ENCODE assay signal across 18 cellular contexts in genomic region chr16:11314309-11314894, GRCh38. TPM values are rescaled to one million over a fixed set of nuclear protein-coding genes. Genes with fewer than 3 reads are reported as not detected.
DNase-seq lines count a peak whose midpoint lies in the region; ATAC-seq and TF ChIP-seq lines count a peak whose summit lies in the region.
"Had no signal": no experiment of that assay in that cellular context is flagged by ENCODE, and none has a peak within 500 bp of the region (broad histone marks: within the 10 kb centered on the region; RNA-seq: fewer than 3 reads in every experiment).

No MANE protein-coding gene starts in this region.

- H2AFZ ChIP-seq in GM23338: no peak overlapping the region
- H2AFZ ChIP-seq: GM23248 had no signal

- H3K27me3 Mint-ChIP-seq in GM23338 (ENCODE audit: insufficient read depth, low read depth, poor library complexity): peaks cover 20% of the 10 kb centered on the region
- no peaks in the 10 kb centered on the region for H3K27me3 Mint-ChIP-seq in stimulated activated memory B cell treated with anti-CD40 and anti-IgM and Interleukin-4, amounts not matched to agents 10 μg/mL and 1 μg/mL and 100 μg/mL, for 72 hours

- TF ChIP-seq CTCF in GM23338 (conservative IDR thresholded peaks at IDR 0.05; ENCODE audit: low read depth in 2 of 2): no peak

- DNase-seq in GM23338 (ENCODE audit: low spot score) (no peak), NT2/D1 (ENCODE audit: low read depth, low spot score) (no peak), iPS DF 6.9 (ENCODE audit: low read depth, low spot score) (no peak), anterior cingulate cortex (lab: John Stamatoyannopoulos, UW) (no peak), left lobe of liver (ENCODE audit: low spot score) (no peak), DMS53 treated with DMSO at 0.1 percent for 48 hours (lab: John Stamatoyannopoulos, UW; ENCODE audit: unreplicated experiment) (no peak)
- DNase-seq: DMS79, GM23248, KBM-7, NCI-H1048, NCI-H2107, NCI-H345, NCI-H69, PC-3 had no signal

- H3K9me2 ChIP-seq in GM23338 (ENCODE audit: insufficient read depth): no peaks in the 10 kb centered on the region; the same call in 1 of the 2 replicates

- peaks cover 8% of the 10 kb centered on the region; the same call in 1 of the 2 replicates for H3K79me2 ChIP-seq in GM23338 (replicated peaks; ENCODE audit: insufficient read depth)

- H3K27ac ChIP-seq in GM23338 (ENCODE audit: low read depth) (peak overlapping the region; percentile 100), iPS DF 6.9 (ENCODE audit: low read length) (peak overlapping the region; percentile 52)
- H3K27ac ChIP-seq: GM23248 had no signal

- peaks cover 52% of the 10 kb centered on the region for H3K4me1 Mint-ChIP-seq in GM23338
- H3K4me1 Mint-ChIP-seq in stimulated activated memory B cell treated with anti-CD40 and anti-IgM and Interleukin-4, amounts not matched to agents 10 μg/mL and 1 μg/mL and 100 μg/mL, for 72 hours: peaks cover 63% of the 10 kb centered on the region

- no peaks in the 10 kb centered on the region for H3K9me3 Mint-ChIP-seq in GM23338
- H3K9me3 Mint-ChIP-seq in stimulated activated memory B cell treated with anti-CD40 and anti-IgM and Interleukin-4, amounts not matched to agents 10 μg/mL and 1 μg/mL and 100 μg/mL, for 72 hours: no peaks in the 10 kb centered on the region

- no CpG with 5 or more reads among the region's 8 CpGs for WGBS in iPS DF 6.9 (ENCODE audit: insufficient coverage, insufficient read length)

- no peak overlapping the region; the same call in 2 of the 3 replicates for H3K4me3 Mint-ChIP-seq in GM23338
- H3K4me3 Mint-ChIP-seq in stimulated activated memory B cell treated with anti-CD40 and anti-IgM and Interleukin-4, amounts not matched to agents 10 μg/mL and 1 μg/mL and 100 μg/mL, for 72 hours: no peak overlapping the region

- H3K9me3 ChIP-seq in NT2/D1 (ENCODE audit: insufficient read depth, low read length) (no peaks in the 10 kb centered on the region), iPS DF 6.9 (ENCODE audit: control insufficient read depth, insufficient read depth, low read length) (no peaks in the 10 kb centered on the region)

- H4K20me1 ChIP-seq in GM23338 (replicated peaks; ENCODE audit: insufficient read depth): no peaks in the 10 kb centered on the region

- H3K27ac Mint-ChIP-seq in GM23338: peak overlapping the region; percentile 97
- H3K27ac Mint-ChIP-seq in stimulated activated memory B cell treated with anti-CD40 and anti-IgM and Interleukin-4, amounts not matched to agents 10 μg/mL and 1 μg/mL and 100 μg/mL, for 72 hours: peak overlapping the region; percentile 33

- H3K4me2 ChIP-seq in GM23338: peak overlapping the region; percentile 42

- H3K4me1 ChIP-seq in GM23338 (ENCODE audit: insufficient read depth) (peaks cover 60% of the 10 kb centered on the region), NT2/D1 (ENCODE audit: insufficient read depth, insufficient read length) (peaks cover 28% of the 10 kb centered on the region), iPS DF 6.9 (ENCODE audit: control insufficient read depth, insufficient read depth, low read length) (peaks cover 20% of the 10 kb centered on the region)

- H3K4me3 ChIP-seq in GM23338 (no peak overlapping the region), NT2/D1 (ENCODE audit: insufficient read length, low read depth) (no peak overlapping the region), iPS DF 6.9 (ENCODE audit: low read length) (no peak overlapping the region)
- H3K4me3 ChIP-seq: GM23248 had no signal

- H3K27me3 ChIP-seq in GM23338 (ENCODE audit: insufficient read depth) (no peaks in the 10 kb centered on the region), NT2/D1 (ENCODE audit: insufficient read depth, insufficient read length) (no peaks in the 10 kb centered on the region), iPS DF 6.9 (ENCODE audit: control insufficient read depth, insufficient read depth, low read length) (no peaks in the 10 kb centered on the region)

- ATAC-seq in GM23338 (no peak), left lobe of liver (no peak)
- no peak for ATAC-seq in stimulated activated memory B cell treated with anti-CD40 and anti-IgM and Interleukin-4, amounts not matched to agents 10 μg/mL and 1 μg/mL and 100 μg/mL, for 72 hours
- ATAC-seq: PC-3 had no signal

- peaks cover 10% of the 10 kb centered on the region for H3K36me3 Mint-ChIP-seq in GM23338 (ENCODE audit: low read depth)
- no peaks in the 10 kb centered on the region for H3K36me3 Mint-ChIP-seq in stimulated activated memory B cell treated with anti-CD40 and anti-IgM and Interleukin-4, amounts not matched to agents 10 μg/mL and 1 μg/mL and 100 μg/mL, for 72 hours

- H3K36me3 ChIP-seq in GM23338 (ENCODE audit: insufficient read depth): no peaks in the 10 kb centered on the region; the same call in 1 of the 2 replicates
- H3K36me3 ChIP-seq in NT2/D1 (ENCODE audit: insufficient read depth, insufficient read length, low read length): peaks cover 8% of the 10 kb centered on the region
- H3K36me3 ChIP-seq in iPS DF 6.9 (ENCODE audit: control insufficient read depth, insufficient read depth, low read length): no peaks in the 10 kb centered on the region

- peaks cover 41% of the 10 kb centered on the region for H3F3A ChIP-seq in GM23338 (replicated peaks; ENCODE audit: low read depth)

- H3K9ac ChIP-seq in NT2/D1 (ENCODE audit: insufficient read length, low read depth): peak overlapping the region; percentile 57
- H3K9ac ChIP-seq: GM23248 had no signal

TF ChIP-seq in GM23338, 12 proteins besides CTCF, POLR2A, EP300 and RAD21 (continues in another document):
- TF ChIP-seq REST (IDR thresholded peaks at IDR 0.05; ENCODE audit: unreplicated experiment): no peak
- no peak for TF ChIP-seq ZNF331 (CRISPR knock-in tag; IDR thresholded peaks at IDR 0.05; ENCODE audit: low read depth)
- no peak for TF ChIP-seq EZH2 (IDR thresholded peaks at IDR 0.05; ENCODE audit: low read depth, unreplicated experiment)
- no peak for TF ChIP-seq ZNF114 (CRISPR knock-in tag; IDR thresholded peaks at IDR 0.05)
- no peak for TF ChIP-seq POLR2AphosphoS5 (IDR thresholded peaks at IDR 0.05; ENCODE audit: low read depth)
- TF ChIP-seq EZH2phosphoT487 (IDR thresholded peaks at IDR 0.05; ENCODE audit: unreplicated experiment): no peak

RNA-seq across cellular contexts. Expression of gene RMI2, which starts 30.9 kb away (rescaled TPM):
- total RNA-seq in GM23338 (2014; rRNA removed; shearing (Covaris generic)): 98.2 and 120 TPM in 2 replicates
- 103 and 108 TPM in 2 replicates for polyA plus RNA-seq in GM23338 (2016; fragmentation: Nextera tagmentation; extraction: Ambion mirVana)
- 0.70 TPM for total RNA-seq in left lobe of liver

RNA-seq across cellular contexts. Expression of gene PRM1, which starts 33.3 kb away (rescaled TPM):
- total RNA-seq in GM23338 (2014; rRNA removed; shearing (Covaris generic)): not detected in 2 replicates
- 1.2 and 2.1 TPM in 2 replicates for polyA plus RNA-seq in GM23338 (2016; fragmentation: Nextera tagmentation; extraction: Ambion mirVana)
- not detected for total RNA-seq in left lobe of liver
- total RNA-seq: GM23248, PC-3, SK-MEL-5 had no signal
- polyA plus RNA-seq: AG04450, BJ, GM23248 had no signal

RNA-seq across cellular contexts. Expression of gene PRM2, which starts 38.1 kb away (rescaled TPM):
- not detected in 2 replicates for total RNA-seq in GM23338 (2014; rRNA removed; shearing (Covaris generic))
- polyA plus RNA-seq in GM23338 (2016; fragmentation: Nextera tagmentation; extraction: Ambion mirVana): not detected in 2 replicates
- not detected for total RNA-seq in left lobe of liver
- total RNA-seq: GM23248, PC-3, SK-MEL-5 had no signal
- polyA plus RNA-seq: AG04450, BJ, GM23248 had no signal

RNA-seq across cellular contexts. Expression of gene PRM3, which starts 41.0 kb away (rescaled TPM):
- not detected in 2 replicates for total RNA-seq in GM23338 (2014; rRNA removed; shearing (Covaris generic))
- not detected in 2 replicates for polyA plus RNA-seq in GM23338 (2016; fragmentation: Nextera tagmentation; extraction: Ambion mirVana)
- not detected for total RNA-seq in left lobe of liver
- total RNA-seq: GM23248, PC-3, SK-MEL-5 had no signal
- polyA plus RNA-seq: AG04450, BJ, GM23248 had no signal

RNA-seq across cellular contexts. Expression of gene TNP2, which starts 45.3 kb away (rescaled TPM):
- total RNA-seq in GM23338 (2014; rRNA removed; shearing (Covaris generic)): not detected in 2 replicates
- not detected in 2 replicates for polyA plus RNA-seq in GM23338 (2016; fragmentation: Nextera tagmentation; extraction: Ambion mirVana)
- not detected for total RNA-seq in left lobe of liver
- total RNA-seq: GM23248, PC-3, SK-MEL-5 had no signal
- polyA plus RNA-seq: AG04450, BJ, GM23248 had no signal

Comparison
In these comparisons a context has a peak if more than half of its experiments do, and no peak if none do; other contexts are left out.
1. RNA of gene RMI2, which starts 30.9 kb away (total RNA-seq): 98.2 to 120 TPM in GM23338; 0.70 TPM in left lobe of liver (single experiment); every median in the first group is over 10 times any median in the second.